Comparison of ENCODE assay signal across 11 cellular contexts in genomic region chr2:97005353-97005752, GRCh38. TPM values are rescaled to one million over a fixed set of nuclear protein-coding genes. Genes with fewer than 3 reads are reported as not detected.
DNase-seq lines count a peak whose midpoint lies in the region; ATAC-seq and TF ChIP-seq lines count a peak whose summit lies in the region.
"Had no signal": no experiment of that assay in that cellular context is flagged by ENCODE, and none has a peak within 500 bp of the region (broad histone marks: within the 10 kb centered on the region; RNA-seq: fewer than 3 reads in every experiment).

No MANE protein-coding gene starts in this region.

- H3K9ac ChIP-seq in OCI-LY3 (ENCODE audit: low read length): no peak overlapping the region

- no peaks in the 10 kb centered on the region for H3K79me2 ChIP-seq in OCI-LY3 (ENCODE audit: low read length)

- TF ChIP-seq CTCF in OCI-LY3 (IDR thresholded peaks at IDR 0.05; ENCODE audit: low read depth, low read length): peak; percentile 12; the same call in 1 of the 2 replicates
- TF ChIP-seq CTCF in epithelial cell of proximal tubule (conservative IDR thresholded peaks at IDR 0.05; ENCODE audit: low read depth, low read length): peak; percentile 53

- H3K27ac ChIP-seq in OCI-LY3 (ENCODE audit: low read length): no peak overlapping the region
- H3K27ac ChIP-seq: esophagus squamous epithelium had no signal

- H3K4me3 ChIP-seq in OCI-LY3 (ENCODE audit: low read length) (no peak overlapping the region), epithelial cell of proximal tubule (ENCODE audit: low read depth, low read length) (no peak overlapping the region)
- H3K4me3 ChIP-seq: esophagus squamous epithelium had no signal

- H3K4me1 ChIP-seq in OCI-LY3 (ENCODE audit: low read length): no peaks in the 10 kb centered on the region
- H3K4me1 ChIP-seq: esophagus squamous epithelium had no signal

- H4K20me1 ChIP-seq in OCI-LY3 (ENCODE audit: insufficient read depth, low read length): no peaks in the 10 kb centered on the region

- no peak overlapping the region for H3K4me2 ChIP-seq in OCI-LY3 (ENCODE audit: low read length)

- peaks cover 15% of the 10 kb centered on the region for H3K27me3 ChIP-seq in OCI-LY3 (ENCODE audit: low read depth, low read length)

- H3K9me3 ChIP-seq in OCI-LY3 (ENCODE audit: insufficient read depth, low read length): no peaks in the 10 kb centered on the region
- H3K9me3 ChIP-seq: esophagus squamous epithelium had no signal

- no peak for ATAC-seq in GM18861 (IDR thresholded peaks at IDR 0.05; ENCODE audit: unreplicated experiment)
- no peak for ATAC-seq in GM19023 (IDR thresholded peaks at IDR 0.05; ENCODE audit: unreplicated experiment)
- ATAC-seq in GM19324 (IDR thresholded peaks at IDR 0.05; ENCODE audit: low FRiP score, unreplicated experiment): no peak

- H2AFZ ChIP-seq in OCI-LY3 (ENCODE audit: low read depth, low read length): no peak overlapping the region

- no peaks in the 10 kb centered on the region for H3K36me3 ChIP-seq in OCI-LY3 (replicated peaks; ENCODE audit: low read depth, low read length)
- H3K36me3 ChIP-seq: esophagus squamous epithelium had no signal

- DNase-seq in A172 (ENCODE audit: low spot score) (peak; percentile 6), EH (ENCODE audit: low read depth) (peak; percentile 6), epithelial cell of proximal tubule (ENCODE audit: low read depth) (no peak)
- DNase-seq in stimulated activated CD4-positive, alpha-beta T cell treated with anti-CD3 and anti-CD28 coated beads, Interleukin-12 subunit alpha, Interleukin-12 subunit beta, amount 100 ng/mL, for 4 hours: no peak
- DNase-seq: esophagus squamous epithelium, NCI-H1694 had no signal

RNA-seq across cellular contexts. Expression of gene FAM178B, which starts 19.0 kb away (rescaled TPM):
- total RNA-seq in A172 (2014; rRNA removed; shearing (Covaris generic)): 0.05 TPM in 1 of 2 replicates, not detected in the other
- total RNA-seq in epithelial cell of proximal tubule: not detected in 2 replicates
- total RNA-seq: temporal lobe had no signal

Comparison
In these comparisons a context has a peak if more than half of its experiments do, and no peak if none do; other contexts are left out.
1. DNase-seq: peak in A172 (single experiment) and EH (single experiment); none in epithelial cell of proximal tubule (single experiment) and stimulated activated CD4-positive, alpha-beta T cell treated with anti-CD3 and anti-CD28 coated beads, Interleukin-12 subunit alpha, Interleukin-12 subunit beta, amount 100 ng/mL, for 4 hours (single experiment).